Comparison of ENCODE assay signal across 8 cellular contexts in the genomic region with DNA sequence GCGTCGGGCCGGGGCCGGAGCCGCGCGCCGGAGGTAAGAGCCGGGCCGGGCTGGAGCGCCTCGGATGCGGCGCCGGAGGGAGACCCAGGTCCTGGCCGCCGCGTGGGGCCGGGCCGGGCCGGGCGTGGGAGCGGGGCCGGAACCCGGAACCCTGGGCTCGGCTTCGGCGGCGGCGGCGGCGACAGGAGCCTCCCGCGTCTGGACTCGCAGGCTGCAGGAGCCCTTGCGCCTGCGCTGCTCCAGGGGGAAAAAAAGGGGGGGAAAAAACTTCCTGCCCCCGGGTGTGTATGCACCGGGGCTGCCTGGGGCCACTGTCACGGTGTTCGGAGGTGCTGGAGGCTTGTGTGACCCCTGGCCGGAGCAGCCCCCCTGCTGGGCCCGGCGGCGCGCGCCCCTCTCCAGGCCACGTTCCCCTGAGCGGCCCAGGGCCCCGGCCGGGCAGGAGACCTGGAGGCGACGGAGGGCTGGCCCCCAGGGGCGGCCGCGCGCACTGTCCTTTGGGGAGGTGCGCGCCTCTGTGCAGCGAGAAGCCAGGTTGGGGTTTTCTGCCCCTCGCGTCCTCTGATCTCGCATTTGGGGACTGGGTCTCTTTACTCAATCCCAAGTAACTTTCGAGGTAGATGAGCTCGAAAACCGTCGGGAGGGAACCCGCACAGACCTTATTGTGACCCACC.
DNase-seq lines count a peak whose midpoint lies in the region; ATAC-seq and TF ChIP-seq lines count a peak whose summit lies in the region.

No MANE protein-coding gene starts in this region.

- no peak for TF ChIP-seq CTCF in OCI-LY3 (IDR thresholded peaks at IDR 0.05; ENCODE audit: low read depth, low read length)

- H3K27me3 ChIP-seq in OCI-LY3 (ENCODE audit: low read depth, low read length) (peaks cover 4% of the 10 kb centered on the region; the same call in 1 of the 2 replicates), mucosa of rectum (ENCODE audit: control insufficient read depth in 2 of 2, insufficient read depth in 2 of 2, low read length in 2 of 2) (peaks cover 12 to 25% of the 10 kb centered on the region in 2 donors)
- peaks cover 14% of the 10 kb centered on the region for H3K27me3 ChIP-seq in effector memory CD4-positive, alpha-beta T cell (replicated peaks; ENCODE audit: control insufficient read depth, insufficient read depth, low read length, poor library complexity, severe bottlenecking)

- ATAC-seq in HG02642 (IDR thresholded peaks at IDR 0.05; ENCODE audit: poor library complexity, unreplicated experiment), result peak; percentile 25

- H3K36me3 ChIP-seq in OCI-LY3 (replicated peaks; ENCODE audit: low read depth, low read length) (no peaks in the 10 kb centered on the region), mucosa of rectum (ENCODE audit: control insufficient read depth in 2 of 2, insufficient read depth in 2 of 2, low read length in 2 of 2) (no peaks in the 10 kb centered on the region)
- no peaks in the 10 kb centered on the region for H3K36me3 ChIP-seq in effector memory CD4-positive, alpha-beta T cell (ENCODE audit: control insufficient read depth, insufficient read depth, low read length)

- H2AFZ ChIP-seq in OCI-LY3 (ENCODE audit: low read depth, low read length), result no peak overlapping the region

- no peaks in the 10 kb centered on the region for H4K20me1 ChIP-seq in OCI-LY3 (ENCODE audit: insufficient read depth, low read length)

- H3K79me2 ChIP-seq in OCI-LY3 (ENCODE audit: low read length), result no peaks in the 10 kb centered on the region

- no peak overlapping the region for H3K27ac ChIP-seq in OCI-LY3 (ENCODE audit: low read length)
- no peak overlapping the region for H3K27ac ChIP-seq in effector memory CD4-positive, alpha-beta T cell (ENCODE audit: insufficient read depth, low read length, poor library complexity, severe bottlenecking)
- H3K27ac ChIP-seq in mucosa of rectum (ENCODE audit: low read depth in 2 of 2, low read length in 2 of 2), result peak overlapping the region in 1 of 2 donors; percentile 48

- H3K4me2 ChIP-seq in OCI-LY3 (ENCODE audit: low read length), result peak overlapping the region; percentile 64

- DNase-seq in stimulated activated CD4-positive, alpha-beta T cell treated with anti-CD3 and anti-CD28 coated beads, Interleukin-4, amount 100 ng/mL, for 1 hour, result peak; percentile 25
- no peak for DNase-seq in stimulated activated CD4-positive, alpha-beta T cell treated with anti-CD3 and anti-CD28 coated beads, Interleukin-4, amount 100 ng/mL, for 24 hours
- no peak for DNase-seq in effector memory CD4-positive, alpha-beta T cell
- no peak for DNase-seq in effector CD4-positive, alpha-beta T cell
- no peak for DNase-seq in NCI-H510A treated with DMSO at 0.1 percent for 48 hours (lab: John Stamatoyannopoulos, UW)

- H3K4me3 ChIP-seq in OCI-LY3 (ENCODE audit: low read length), result peak overlapping the region; percentile 80
- peak overlapping the region; percentile 41 for H3K4me3 ChIP-seq in effector memory CD4-positive, alpha-beta T cell (ENCODE audit: insufficient read depth, low read depth, low read length, poor library complexity, severe bottlenecking)
- peak overlapping the region; percentile 67 to 73 for H3K4me3 ChIP-seq in mucosa of rectum (ENCODE audit: low read length in 2 of 2)

- H3K4me1 ChIP-seq in OCI-LY3 (ENCODE audit: low read length), result peaks cover 27% of the 10 kb centered on the region
- no peaks in the 10 kb centered on the region for H3K4me1 ChIP-seq in effector memory CD4-positive, alpha-beta T cell (ENCODE audit: control insufficient read depth, insufficient read depth, low read length, poor library complexity, severe bottlenecking)
- peaks cover 14 to 16% of the 10 kb centered on the region in 2 donors for H3K4me1 ChIP-seq in mucosa of rectum (ENCODE audit: control insufficient read depth in 2 of 2, insufficient read depth in 2 of 2, low read length in 2 of 2)

- H3K9me3 ChIP-seq in OCI-LY3 (ENCODE audit: insufficient read depth, low read length), result no peaks in the 10 kb centered on the region
- no peaks in the 10 kb centered on the region for H3K9me3 ChIP-seq in effector memory CD4-positive, alpha-beta T cell (ENCODE audit: control insufficient read depth, low read length)
- H3K9me3 ChIP-seq in mucosa of rectum (ENCODE audit: control insufficient read depth in 2 of 2, low read length in 2 of 2), result no peaks in the 10 kb centered on the region

- H3K9ac ChIP-seq in OCI-LY3 (ENCODE audit: low read length) (peak overlapping the region; percentile 41; the same call in 1 of the 2 replicates), mucosa of rectum (ENCODE audit: low read depth in 1 of 2, low read length in 2 of 2) (peak overlapping the region; percentile 52 to 56)
